Comparison of ENCODE assay signal across 11 cellular contexts in genomic region chr10:16195178-16195769, GRCh38.
DNase-seq lines count a peak whose midpoint lies in the region; ATAC-seq and TF ChIP-seq lines count a peak whose summit lies in the region.
"Had no signal": no experiment of that assay in that cellular context is flagged by ENCODE, and none has a peak within 500 bp of the region (broad histone marks: within the 10 kb centered on the region; RNA-seq: fewer than 3 reads in every experiment).

No MANE protein-coding gene starts in this region.

- peaks cover 16% of the 10 kb centered on the region for H3K4me1 Mint-ChIP-seq in CD8-positive, alpha-beta T cell (ENCODE audit: low read depth)

- no peaks in the 10 kb centered on the region for H3K27me3 Mint-ChIP-seq in CD8-positive, alpha-beta T cell (ENCODE audit: low read depth)

- no peaks in the 10 kb centered on the region for H3K9me3 Mint-ChIP-seq in CD8-positive, alpha-beta T cell

- POLR2A ChIA-PET in CD8-positive, alpha-beta T cell (lab: Charles Lee): no interaction called here

- DNase-seq in H7 (peak; percentile 5), kidney tubule cell (ENCODE audit: low spot score) (peak; percentile 55), germinal center (ENCODE audit: low spot score) (no peak)
- no peak for DNase-seq in CD8-positive, alpha-beta T cell
- no peak for DNase-seq in effector memory CD4-positive, alpha-beta T cell
- DNase-seq in stimulated activated CD4-positive, alpha-beta T cell treated with anti-CD3 and anti-CD28 coated beads, Interleukin-4, amount 100 ng/mL, for 4 hours: no peak
- DNase-seq: colonic mucosa, Karpas-422 had no signal

- no peak overlapping the region for H3K4me3 Mint-ChIP-seq in CD8-positive, alpha-beta T cell

- no peak overlapping the region for H3K27ac ChIP-seq in CD8-positive, alpha-beta T cell (ENCODE audit: low read depth, low read length)
- H3K27ac ChIP-seq in effector memory CD4-positive, alpha-beta T cell (ENCODE audit: insufficient read depth, low read length, poor library complexity, severe bottlenecking): no peak overlapping the region
- H3K27ac ChIP-seq: colonic mucosa had no signal

- no peak overlapping the region for H3K4me3 ChIP-seq in H7 (ENCODE audit: insufficient read depth, low read depth, low read length)
- H3K4me3 ChIP-seq in CD8-positive, alpha-beta T cell (ENCODE audit: low read depth, low read length): no peak overlapping the region
- H3K4me3 ChIP-seq in effector memory CD4-positive, alpha-beta T cell (ENCODE audit: insufficient read depth, low read depth, low read length, poor library complexity, severe bottlenecking): no peak overlapping the region
- H3K4me3 ChIP-seq: colonic mucosa had no signal

- H3K27me3 ChIP-seq in H7 (ENCODE audit: control insufficient read depth, insufficient read depth, low read length): no peaks in the 10 kb centered on the region
- no peaks in the 10 kb centered on the region for H3K27me3 ChIP-seq in CD8-positive, alpha-beta T cell (ENCODE audit: insufficient read depth, low read length)
- H3K27me3 ChIP-seq in effector memory CD4-positive, alpha-beta T cell (replicated peaks; ENCODE audit: control insufficient read depth, insufficient read depth, low read length, poor library complexity, severe bottlenecking): no peaks in the 10 kb centered on the region
- H3K27me3 ChIP-seq: colonic mucosa had no signal

- H3K4me1 ChIP-seq in CD8-positive, alpha-beta T cell (ENCODE audit: insufficient read depth, low read length): no peaks in the 10 kb centered on the region
- H3K4me1 ChIP-seq in effector memory CD4-positive, alpha-beta T cell (ENCODE audit: control insufficient read depth, insufficient read depth, low read length, poor library complexity, severe bottlenecking): no peaks in the 10 kb centered on the region
- H3K4me1 ChIP-seq: colonic mucosa had no signal

- intact Hi-C loops in CD8-positive, alpha-beta T cell (cut with DNase I, micrococcal nuclease): no loop called here

- no peaks in the 10 kb centered on the region for H3K36me3 ChIP-seq in H7 (replicated peaks; ENCODE audit: control insufficient read depth, insufficient read depth, low read length)
- H3K36me3 ChIP-seq in CD8-positive, alpha-beta T cell (ENCODE audit: insufficient read depth, low read length): no peaks in the 10 kb centered on the region
- no peaks in the 10 kb centered on the region for H3K36me3 ChIP-seq in effector memory CD4-positive, alpha-beta T cell (ENCODE audit: control insufficient read depth, insufficient read depth, low read length)
- H3K36me3 ChIP-seq: colonic mucosa had no signal

- H3K36me3 Mint-ChIP-seq in CD8-positive, alpha-beta T cell: no peaks in the 10 kb centered on the region

- CTCF ChIA-PET in CD8-positive, alpha-beta T cell (lab: Charles Lee): no interaction called here

- no peak for TF ChIP-seq CTCF in CD8-positive, alpha-beta T cell (IDR thresholded peaks at IDR 0.05)

- no peak overlapping the region for H3K27ac Mint-ChIP-seq in CD8-positive, alpha-beta T cell

- ATAC-seq in GM19043 (IDR thresholded peaks at IDR 0.05; ENCODE audit: low read depth, unreplicated experiment) (peak; percentile 95), HG03460 (IDR thresholded peaks at IDR 0.05; ENCODE audit: unreplicated experiment) (peak; percentile 99)
- ATAC-seq in CD8-positive, alpha-beta T cell: no peak
- ATAC-seq: Panc1 had no signal

- no peaks in the 10 kb centered on the region for H3K9me3 ChIP-seq in CD8-positive, alpha-beta T cell (ENCODE audit: low read length)
- no peaks in the 10 kb centered on the region for H3K9me3 ChIP-seq in effector memory CD4-positive, alpha-beta T cell (ENCODE audit: control insufficient read depth, low read length)
- H3K9me3 ChIP-seq: colonic mucosa had no signal

Comparison
In these comparisons a context has a peak if more than half of its experiments do, and no peak if none do; other contexts are left out.
1. DNase-seq: peak in H7 (single experiment) and kidney tubule cell (single experiment); none in CD8-positive, alpha-beta T cell (0 of 7), effector memory CD4-positive, alpha-beta T cell (0 of 3), germinal center (single experiment) and stimulated activated CD4-positive, alpha-beta T cell treated with anti-CD3 and anti-CD28 coated beads, Interleukin-4, amount 100 ng/mL, for 4 hours (0 of 2).